Comparison of ENCODE assay signal across 15 cellular contexts in genomic region chr14:74522740-74523139, GRCh38. TPM values are rescaled to one million over a fixed set of nuclear protein-coding genes. Genes with fewer than 3 reads are reported as not detected.
DNase-seq lines count a peak whose midpoint lies in the region; ATAC-seq and TF ChIP-seq lines count a peak whose summit lies in the region.
"Had no signal": no experiment of that assay in that cellular context is flagged by ENCODE, and none has a peak within 500 bp of the region (broad histone marks: within the 10 kb centered on the region; RNA-seq: fewer than 3 reads in every experiment).

No MANE protein-coding gene starts in this region.

- no peaks in the 10 kb centered on the region for H3K9me3 Mint-ChIP-seq in stimulated activated naive CD8-positive, alpha-beta T cell treated with anti-CD3 and anti-CD28 coated beads, Interleukin-15, amount 100 ng/mL, for 72 hours
- H3K9me3 Mint-ChIP-seq in neural crest cell = no peaks in the 10 kb centered on the region
- no peaks in the 10 kb centered on the region for H3K9me3 Mint-ChIP-seq in progenitor cell of endocrine pancreas (ENCODE audit: low read depth)
- H3K9me3 Mint-ChIP-seq: CD8-positive, alpha-beta T cell; H9 had no signal

- no peak for TF ChIP-seq CTCF in neural crest cell (conservative IDR thresholded peaks at IDR 0.05)
- TF ChIP-seq CTCF in spleen (IDR thresholded peaks at IDR 0.05 in 8 of 11, conservative IDR thresholded peaks at IDR 0.05 in 3 of 11) = no peak
- TF ChIP-seq CTCF in progenitor cell of endocrine pancreas (IDR thresholded peaks at IDR 0.05; ENCODE audit: unreplicated experiment) = no peak

- peaks cover 37% of the 10 kb centered on the region for H3K27me3 Mint-ChIP-seq in stimulated activated naive CD8-positive, alpha-beta T cell treated with anti-CD3 and anti-CD28 coated beads, Interleukin-15, amount 100 ng/mL, for 72 hours
- H3K27me3 Mint-ChIP-seq in neural crest cell (ENCODE audit: low read depth) (no peaks in the 10 kb centered on the region), progenitor cell of endocrine pancreas (peaks cover 6% of the 10 kb centered on the region)

- intact Hi-C loops in spleen (cut with DNase I; ENCODE audit: low total_unique reads) = no loop called here

- no peaks in the 10 kb centered on the region for H3K36me3 Mint-ChIP-seq in neural crest cell (ENCODE audit: low read depth)
- no peaks in the 10 kb centered on the region for H3K36me3 Mint-ChIP-seq in progenitor cell of endocrine pancreas (ENCODE audit: insufficient read depth)
- H3K36me3 Mint-ChIP-seq: CD8-positive, alpha-beta T cell had no signal

- no peaks in the 10 kb centered on the region for H3K4me1 Mint-ChIP-seq in stimulated activated naive CD8-positive, alpha-beta T cell treated with anti-CD3 and anti-CD28 coated beads, Interleukin-15, amount 100 ng/mL, for 72 hours
- H3K4me1 Mint-ChIP-seq in neural crest cell (no peaks in the 10 kb centered on the region), progenitor cell of endocrine pancreas (ENCODE audit: low read depth) (no peaks in the 10 kb centered on the region)

- no peak overlapping the region for H3K27ac ChIP-seq in spleen
- H3K27ac ChIP-seq: BLaER1 treated with 17β-estradiol and CSF1 and Interleukin-3, amounts not matched to agents 10 nM and 100 nM had no signal

- H3K36me3 ChIP-seq in spleen = no peaks in the 10 kb centered on the region

- H3K4me1 ChIP-seq in spleen = peaks cover 0 to 7% (median 2%) of the 10 kb centered on the region in 6 donors

- peak; percentile 27 for ATAC-seq in stimulated activated naive CD8-positive, alpha-beta T cell treated with anti-CD3 and anti-CD28 coated beads, Interleukin-15, amount 100 ng/mL, for 72 hours
- no peak for ATAC-seq in stimulated activated naive CD8-positive, alpha-beta T cell treated with anti-CD3 and anti-CD28 coated beads, Interleukin-15, Interleukin-2, amounts not matched to agents 100 U/mL and 50 U/mL, for 24 hours
- ATAC-seq in HG03108 (IDR thresholded peaks at IDR 0.05; ENCODE audit: unreplicated experiment) = no peak
- ATAC-seq: CD8-positive, alpha-beta T cell; GM12878 had no signal

- H3K27me3 ChIP-seq in spleen (replicated peaks in 1 of 7) = peaks cover 0 to 2% (median 0%) of the 10 kb centered on the region in 7 donors
- H3K27me3 ChIP-seq: BLaER1 treated with 17β-estradiol and CSF1 and Interleukin-3, amounts not matched to agents 10 nM and 100 nM had no signal

- H3K4me3 Mint-ChIP-seq in stimulated activated naive CD8-positive, alpha-beta T cell treated with anti-CD3 and anti-CD28 coated beads, Interleukin-15, amount 100 ng/mL, for 72 hours = no peak overlapping the region
- H3K4me3 Mint-ChIP-seq in neural crest cell (no peak overlapping the region), progenitor cell of endocrine pancreas (ENCODE audit: low read depth) (no peak overlapping the region)
- H3K4me3 Mint-ChIP-seq: B cell; CD8-positive, alpha-beta T cell; H9 had no signal

- DNase-seq in stimulated activated naive CD8-positive, alpha-beta T cell treated with anti-CD3 and anti-CD28 coated beads, Interleukin-15, amount 100 ng/mL, for 72 hours = no peak
- DNase-seq in stimulated activated naive CD8-positive, alpha-beta T cell treated with anti-CD3 and anti-CD28 coated beads, Interleukin-15, Interleukin-2, amounts not matched to agents 100 U/mL and 50 U/mL, for 24 hours = no peak
- DNase-seq in neural crest cell (ENCODE audit: low read depth, low spot score) = no peak
- peak; percentile 60 for DNase-seq in spleen
- no peak for DNase-seq in progenitor cell of endocrine pancreas (ENCODE audit: low spot score, unreplicated experiment)
- DNase-seq: Calu3; CD8-positive, alpha-beta T cell; DMS79 treated with DMSO at 0.1 percent for 48 hours; GF-D8; GOT3; H9 had no signal

- WGBS in spleen, 5 donors = 87 to 95% (median 91%) methylated on average over 7 of the region's 7 CpGs

- H3K27ac Mint-ChIP-seq in stimulated activated naive CD8-positive, alpha-beta T cell treated with anti-CD3 and anti-CD28 coated beads, Interleukin-15, amount 100 ng/mL, for 72 hours = peak overlapping the region in 1 of 2 donors; percentile 65
- H3K27ac Mint-ChIP-seq in neural crest cell (ENCODE audit: unreplicated experiment) (peak overlapping the region; percentile 75), progenitor cell of endocrine pancreas (no peak overlapping the region)
- H3K27ac Mint-ChIP-seq: B cell; CD8-positive, alpha-beta T cell; H9 had no signal

- no peak overlapping the region for H3K4me3 ChIP-seq in spleen
- H3K4me3 ChIP-seq: BLaER1 treated with 17β-estradiol and CSF1 and Interleukin-3, amounts not matched to agents 10 nM and 100 nM; GM12878 had no signal

- H3K9me3 ChIP-seq in spleen = no peaks in the 10 kb centered on the region
- H3K9me3 ChIP-seq: BLaER1 treated with 17β-estradiol and CSF1 and Interleukin-3, amounts not matched to agents 10 nM and 100 nM had no signal

- TF ChIP-seq POLR2A in spleen (IDR thresholded peaks at IDR 0.05) = no peak

RNA-seq across cellular contexts. Expression of gene ISCA2, which starts 29.2 kb away (rescaled TPM):
- total RNA-seq in neural crest cell (37.8 and 40.6 TPM in 2 replicates), spleen (10 to 100 TPM; 11.7 to 24.7 (median 19.0) TPM), progenitor cell of endocrine pancreas (34.0 and 37.2 TPM in 2 replicates)
- polyA plus RNA-seq in spleen = 10 to 100 TPM; 25.8 to 28.9 (median 26.0) TPM

RNA-seq across cellular contexts. Expression of gene NPC2, which starts 29.6 kb away (rescaled TPM):
- total RNA-seq in neural crest cell (106 and 108 TPM in 2 replicates), spleen (100 to 1,000 TPM; 191 to 956 (median 322) TPM), progenitor cell of endocrine pancreas (177 and 186 TPM in 2 replicates)
- 100 to 1,000 TPM; 202 to 299 (median 221) TPM for polyA plus RNA-seq in spleen
